8 cellular contexts compared by ENCODE assay signal in genomic region chr12:112906712-112907414, GRCh38. TPM values are rescaled to one million over a fixed set of nuclear protein-coding genes. Genes with fewer than 3 reads are reported as not detected.
DNase-seq lines count a peak whose midpoint lies in the region; ATAC-seq and TF ChIP-seq lines count a peak whose summit lies in the region.

Gene OAS1 (plus strand): TSS chr12:112906962. CDS start chr12:112907040, 78 bp downstream.

- no peak for TF ChIP-seq CTCF in activated CD8-positive, alpha-beta T cell treated with anti-CD3 and anti-CD28 coated beads for 36 hours (IDR thresholded peaks at IDR 0.05)
- no peak for TF ChIP-seq CTCF in omental fat pad (IDR thresholded peaks at IDR 0.05)

- H3K4me1 Mint-ChIP-seq in activated CD8-positive, alpha-beta T cell treated with anti-CD3 and anti-CD28 coated beads for 36 hours (ENCODE audit: low read depth) = peaks cover 51% of the 10 kb centered on the region

- H3K27me3 Mint-ChIP-seq in activated CD8-positive, alpha-beta T cell treated with anti-CD3 and anti-CD28 coated beads for 36 hours = no peaks in the 10 kb centered on the region

- CTCF ChIA-PET in activated CD8-positive, alpha-beta T cell treated with anti-CD3 and anti-CD28 coated beads for 36 hours (lab: Charles Lee) = interaction anchor here (0.6 to 4.5 kb wide), 10 partner anchors 8 to 192 kb away, joined by 3 to 24 read pairs (median 5); partner anchors contain the start of genes OAS2 and OAS3

- ATAC-seq in HG02623 (IDR thresholded peaks at IDR 0.05; ENCODE audit: unreplicated experiment) (peak; percentile 72), omental fat pad (ENCODE audit: low FRiP score) (peak; percentile 84)
- peak; percentile 89 for ATAC-seq in activated CD8-positive, alpha-beta T cell treated with anti-CD3 and anti-CD28 coated beads for 36 hours

- peak within 1 kb of the TSS; percentile 94 for H3K27ac Mint-ChIP-seq in activated CD8-positive, alpha-beta T cell treated with anti-CD3 and anti-CD28 coated beads for 36 hours

- peaks cover 5% of the 10 kb centered on the region for H3K36me3 Mint-ChIP-seq in activated CD8-positive, alpha-beta T cell treated with anti-CD3 and anti-CD28 coated beads for 36 hours (ENCODE audit: low read depth)

- POLR2A ChIA-PET in activated CD8-positive, alpha-beta T cell treated with anti-CD3 and anti-CD28 coated beads for 36 hours (lab: Charles Lee) = interaction anchor here (0.8 to 3.8 kb wide), 7 partner anchors 11 to 420 kb away, joined by 3 to 28 read pairs (median 3); partner anchors contain the start of gene OAS2

- peak within 1 kb of the TSS; percentile 94 for H3K4me3 Mint-ChIP-seq in activated CD8-positive, alpha-beta T cell treated with anti-CD3 and anti-CD28 coated beads for 36 hours

- H3K9me3 Mint-ChIP-seq in activated CD8-positive, alpha-beta T cell treated with anti-CD3 and anti-CD28 coated beads for 36 hours = no peaks in the 10 kb centered on the region

- peak; percentile 20 for DNase-seq in stimulated activated CD8-positive, alpha-beta memory T cell treated with anti-CD3 and anti-CD28 coated beads, Interleukin-12 subunit alpha, Interleukin-12 subunit beta, amount 100 ng/mL, for 1 hour (ENCODE audit: low read depth)
- no peak for DNase-seq in stimulated activated CD8-positive, alpha-beta memory T cell treated with anti-CD3 and anti-CD28 coated beads, Interleukin-4, amount 100 ng/mL, for 48 hours
- peak; percentile 41 for DNase-seq in NCI-H146 (lab: John Stamatoyannopoulos, UW)
- peak; percentile 44 for DNase-seq in activated CD8-positive, alpha-beta T cell treated with anti-CD3 and anti-CD28 coated beads for 36 hours
- peak; percentile 17 for DNase-seq in fibroblast of the conjunctiva (ENCODE audit: low read depth)
- DNase-seq in omental fat pad (ENCODE audit: low spot score) = no peak
- DNase-seq in cortex of kidney (lab: John Stamatoyannopoulos, UW) = no peak

- intact Hi-C loops in activated CD8-positive, alpha-beta T cell treated with anti-CD3 and anti-CD28 coated beads for 36 hours (cut with micrococcal nuclease) = no loop called here

RNA-seq across cellular contexts. Expression of gene OAS1, which starts in this region (rescaled TPM):
- 10 to 100 TPM; 22.7 to 26.8 TPM for total RNA-seq in activated CD8-positive, alpha-beta T cell treated with anti-CD3 and anti-CD28 coated beads for 36 hours
- 100 to 1,000 TPM in 1 of 4 donors, 10 to 100 TPM in 3; 22.8 to 111 (median 29.1) TPM for total RNA-seq in omental fat pad

Comparison
In these comparisons a context has a peak if more than half of its experiments do, and no peak if none do; other contexts are left out.
1. DNase-seq: peak in stimulated activated CD8-positive, alpha-beta memory T cell treated with anti-CD3 and anti-CD28 coated beads, Interleukin-12 subunit alpha, Interleukin-12 subunit beta, amount 100 ng/mL, for 1 hour (single experiment), NCI-H146 (single experiment), activated CD8-positive, alpha-beta T cell treated with anti-CD3 and anti-CD28 coated beads for 36 hours (single experiment) and fibroblast of the conjunctiva (single experiment); none in stimulated activated CD8-positive, alpha-beta memory T cell treated with anti-CD3 and anti-CD28 coated beads, Interleukin-4, amount 100 ng/mL, for 48 hours (single experiment), omental fat pad (single experiment) and cortex of kidney (single experiment).
2. Peak in every context shown above with its lines, with median percentiles within 50 percentile points of each other: ATAC-seq.